In genomic region chr17:1083451-1084187, GRCh38 we compare ENCODE assay signal across 14 cellular contexts.
A peak's percentile ranks its signal among the peaks of the same experiment; 100 is the strongest.
DNase-seq lines count a peak whose midpoint lies in the region; ATAC-seq, FAIRE-seq and TF ChIP-seq lines count a peak whose summit lies in the region.
"Had no signal": no experiment of that assay in that cellular context is flagged by ENCODE, and none has a peak within 500 bp of the region (broad histone marks: within the 10 kb centered on the region; RNA-seq: fewer than 3 reads in every experiment).

No MANE protein-coding gene starts in this region.

- H3K4me2 ChIP-seq in K562 (ENCODE audit: insufficient read depth, low read length) (no peak overlapping the region), mesenchymal stem cell (ENCODE audit: low read length, poor library complexity, severe bottlenecking) (no peak overlapping the region)

- 67% methylated on average over 19 of the region's 19 CpGs for WGBS in right cardiac atrium
- 60 to 67% methylated on average over 19 of the region's 19 CpGs for whole genome bisulfite sequencing in heart right ventricle, 2 donors
- WGBS in K562 (ENCODE audit: insufficient coverage, low coverage, missing lambda C conversion rate) = 7% methylated on average over 17 of the region's 19 CpGs
- WGBS in mesenchymal stem cell = 81% methylated on average over 18 of the region's 19 CpGs

- TF ChIP-seq CTCF in heart right ventricle (IDR thresholded peaks at IDR 0.05) (no peak), K562 (IDR thresholded peaks at IDR 0.05 in 2 of 3, conservative IDR thresholded peaks at IDR 0.05 in 1 of 3; ENCODE audit: insufficient read depth in 2 of 3, low read depth in 1 of 3, low read length in 3 of 3) (no peak)

- H3K4me3 Mint-ChIP-seq in activated CD4-positive, alpha-beta memory T cell treated with anti-CD3 and anti-CD28 coated beads, Interleukin-2, amount 10 ng/mL, durations not matched to agents 7 days and 5 days = no peak overlapping the region
- H3K4me3 Mint-ChIP-seq: T-cell had no signal

- H4K91ac ChIP-seq in mesenchymal stem cell (ENCODE audit: low read length) = no peak overlapping the region

- TF ChIP-seq EP300 in K562 (IDR thresholded peaks at IDR 0.05; ENCODE audit: low read length) = no peak

- intact Hi-C loops in right cardiac atrium (cut with DNase I) (no loop called here), heart right ventricle (cut with DNase I) (no loop called here), K562 (cut with micrococcal nuclease) (no loop called here)

- H3K79me2 ChIP-seq in K562 (ENCODE audit: control insufficient read depth, insufficient read depth, low read length) = no peaks in the 10 kb centered on the region

- no peak overlapping the region for H2BK120ac ChIP-seq in mesenchymal stem cell (ENCODE audit: low read depth, low read length)

- POLR2A ChIA-PET in K562 (lab: Yijun Ruan, JAX) = no interaction called here
- POLR2A ChIA-PET in activated CD4-positive, alpha-beta memory T cell treated with anti-CD3 and anti-CD28 coated beads, Interleukin-2, amount 10 ng/mL, durations not matched to agents 7 days and 5 days (lab: Charles Lee) = no interaction called here

- H3K27me3 ChIP-seq in right cardiac atrium (ENCODE audit: control insufficient read depth, insufficient read depth) (no peaks in the 10 kb centered on the region), heart right ventricle (no peaks in the 10 kb centered on the region), K562 (ENCODE audit: control insufficient read depth in 2 of 2, insufficient read depth in 2 of 2, low read length in 2 of 2) (peaks cover 0 to 35% of the 10 kb centered on the region in 2 experiments; a peak in 2 of 5 replicates), mesenchymal stem cell (ENCODE audit: control insufficient read depth in 1 of 2, insufficient read depth in 1 of 2, low read length in 2 of 2) (no peaks in the 10 kb centered on the region)

- H2AFZ ChIP-seq in K562 (ENCODE audit: low read depth, low read length) = no peak overlapping the region
- no peak overlapping the region for H2AFZ ChIP-seq in mesenchymal stem cell (ENCODE audit: low read depth, low read length)

- H3K27ac Mint-ChIP-seq in activated CD4-positive, alpha-beta memory T cell treated with anti-CD3 and anti-CD28 coated beads, Interleukin-2, amount 10 ng/mL, durations not matched to agents 7 days and 5 days = no peak overlapping the region

- peaks cover 0 to 87% (median under 1%) of the 10 kb centered on the region in 9 donors for H3K36me3 ChIP-seq in heart right ventricle
- no peaks in the 10 kb centered on the region for H3K36me3 ChIP-seq in K562 (ENCODE audit: control insufficient read depth, insufficient read depth, low read length)
- H3K36me3 ChIP-seq in mesenchymal stem cell (ENCODE audit: control insufficient read depth in 1 of 2, insufficient read depth in 2 of 2, low read depth in 1 of 2, low read length in 2 of 2) = peaks cover 42 to 67% of the 10 kb centered on the region in 2 experiments

- H3K4me1 Mint-ChIP-seq in activated CD4-positive, alpha-beta memory T cell treated with anti-CD3 and anti-CD28 coated beads, Interleukin-2, amount 10 ng/mL, durations not matched to agents 7 days and 5 days = peaks cover 12% of the 10 kb centered on the region

- ATAC-seq in right cardiac atrium (no peak), heart right ventricle (no peak), K562 (no peak), GM21360 (IDR thresholded peaks at IDR 0.05; ENCODE audit: unreplicated experiment) (no peak)
- ATAC-seq: T-cell had no signal

- no peak overlapping the region for H3K14ac ChIP-seq in mesenchymal stem cell (ENCODE audit: low read length in 2 of 2)

- H3K36me3 Mint-ChIP-seq in activated CD4-positive, alpha-beta memory T cell treated with anti-CD3 and anti-CD28 coated beads, Interleukin-2, amount 10 ng/mL, durations not matched to agents 7 days and 5 days (ENCODE audit: low read depth) = peaks cover 18% of the 10 kb centered on the region

- H3K27me3 Mint-ChIP-seq in activated CD4-positive, alpha-beta memory T cell treated with anti-CD3 and anti-CD28 coated beads, Interleukin-2, amount 10 ng/mL, durations not matched to agents 7 days and 5 days = no peaks in the 10 kb centered on the region
- H3K27me3 Mint-ChIP-seq: T-cell had no signal

- H3K9me3 ChIP-seq in right cardiac atrium (ENCODE audit: control insufficient read depth, low read length) (no peaks in the 10 kb centered on the region), heart right ventricle (no peaks in the 10 kb centered on the region), K562 (replicated peaks; ENCODE audit: control insufficient read depth, insufficient read depth, low read depth, low read length) (no peaks in the 10 kb centered on the region), mesenchymal stem cell (ENCODE audit: control insufficient read depth, low read length) (no peaks in the 10 kb centered on the region)

- no TSS peak for BruUV-seq in K562 (replicated peaks; lab: Mats Ljungman, UMichigan)

- H3K27ac ChIP-seq in right cardiac atrium (ENCODE audit: low read length) (no peak overlapping the region), heart right ventricle (peak overlapping the region in 4 of 10 donors; percentile 16 to 72 (median 38)), K562 (ENCODE audit: extremely low read depth, low read depth, low read length) (no peak overlapping the region), mesenchymal stem cell (ENCODE audit: low read length, poor library complexity, severe bottlenecking) (no peak overlapping the region)
- H3K27ac ChIP-seq: coronary artery had no signal

- H3K4me3 ChIP-seq in right cardiac atrium (ENCODE audit: low read length) (no peak overlapping the region), heart right ventricle (no peak overlapping the region), K562 (no peak overlapping the region), mesenchymal stem cell (ENCODE audit: insufficient read depth in 1 of 2, low read depth in 1 of 2, low read length in 2 of 2) (no peak overlapping the region)
- H3K4me3 ChIP-seq: coronary artery had no signal

- no peaks in the 10 kb centered on the region for H3K4me1 ChIP-seq in right cardiac atrium (ENCODE audit: control insufficient read depth, insufficient read depth, low read length)
- H3K4me1 ChIP-seq in heart right ventricle = peaks cover 6 to 71% (median 53%) of the 10 kb centered on the region in 9 donors
- peaks cover 0 to 7% of the 10 kb centered on the region in 2 experiments; a peak in 2 of 5 replicates for H3K4me1 ChIP-seq in K562 (replicated peaks in 1 of 2; ENCODE audit: control insufficient read depth in 2 of 2, insufficient read depth in 2 of 2, low read length in 2 of 2)
- H3K4me1 ChIP-seq in mesenchymal stem cell (ENCODE audit: control insufficient read depth, insufficient read depth, low read depth, low read length) = peaks cover 42% of the 10 kb centered on the region

- H2BK15ac ChIP-seq in mesenchymal stem cell (ENCODE audit: low read depth, poor library complexity, severe bottlenecking) = no peak overlapping the region

- H3K4ac ChIP-seq in mesenchymal stem cell (ENCODE audit: low read depth in 1 of 2, low read length in 2 of 2) = no peak overlapping the region

- no peaks in the 10 kb centered on the region for H3K9me3 Mint-ChIP-seq in activated CD4-positive, alpha-beta memory T cell treated with anti-CD3 and anti-CD28 coated beads, Interleukin-2, amount 10 ng/mL, durations not matched to agents 7 days and 5 days
- H3K9me3 Mint-ChIP-seq: T-cell had no signal

- H2AK5ac ChIP-seq in mesenchymal stem cell (ENCODE audit: low read length, severe bottlenecking) = peak overlapping the region; percentile 47

- H3K23ac ChIP-seq in mesenchymal stem cell (ENCODE audit: low read length in 2 of 2) = no peak overlapping the region

- H2BK5ac ChIP-seq in mesenchymal stem cell (ENCODE audit: low read depth, low read length, poor library complexity, severe bottlenecking) = no peak overlapping the region

- FAIRE-seq in K562 (lab: Jason Lieb, UNC) = no peak

- CTCF ChIA-PET in K562 (lab: Yijun Ruan, JAX; ENCODE audit: low intra/inter-chr PET ratio) = no interaction called here
- CTCF ChIA-PET in activated CD4-positive, alpha-beta memory T cell treated with anti-CD3 and anti-CD28 coated beads, Interleukin-2, amount 10 ng/mL, durations not matched to agents 7 days and 5 days (lab: Charles Lee) = no interaction called here

- H3K9me1 ChIP-seq in K562 (ENCODE audit: control insufficient read depth, insufficient read depth, low read length) = no peaks in the 10 kb centered on the region

- H3K79me1 ChIP-seq in mesenchymal stem cell (replicated peaks; ENCODE audit: low read length, poor library complexity, severe bottlenecking) = peaks cover 20% of the 10 kb centered on the region

- in situ Hi-C loops in K562 (cut with MboI) = no loop called here

- H3K9ac ChIP-seq in K562 (ENCODE audit: insufficient read depth in 1 of 2, low read depth in 2 of 2, low read length in 2 of 2) (no peak overlapping the region), mesenchymal stem cell (ENCODE audit: low read length) (no peak overlapping the region)

- TF ChIP-seq POLR2A in K562 (conservative IDR thresholded peaks at IDR 0.05) = no peak

- H4K20me1 ChIP-seq in K562 (replicated peaks; ENCODE audit: control insufficient read depth, insufficient read depth, low read length) = peaks cover 2% of the 10 kb centered on the region; the same call in 1 of the 2 replicates

- DNase-seq in right cardiac atrium = peak in 2 of 3 donors; percentile 10 to 23
- no peak for DNase-seq in heart right ventricle
- DNase-seq in K562 (ENCODE audit: extremely low read depth in 1 of 4, low spot score in 3 of 4) = no peak
- DNase-seq in mesenchymal stem cell = peak; percentile 15
- DNase-seq in occipital lobe (lab: John Stamatoyannopoulos, UW) = no peak
- no peak for DNase-seq in activated CD4-positive, alpha-beta memory T cell treated with anti-CD3 and anti-CD28 coated beads, Interleukin-2, amount 10 ng/mL, durations not matched to agents 7 days and 5 days
- no peak for DNase-seq in central memory CD4-positive, alpha-beta T cell
- DNase-seq: activated CD4-positive, alpha-beta T cell treated with anti-CD3 and anti-CD28 coated beads for 1 hour; NCI-H1694; stimulated activated CD8-positive, alpha-beta memory T cell treated with anti-CD3 and anti-CD28 coated beads, Interleukin-4, amount 100 ng/mL, for 48 hours; T-cell; trophoblast cell had no signal

- TF ChIP-seq RAD21 in K562 (CRISPR knock-in tag; conservative IDR thresholded peaks at IDR 0.05 in 1 of 2, IDR thresholded peaks at IDR 0.05 in 1 of 2) = no peak

- H3K18ac ChIP-seq in mesenchymal stem cell (ENCODE audit: low read depth in 1 of 2, low read length in 2 of 2) = no peak overlapping the region

- peak overlapping the region; percentile 14 for H4K8ac ChIP-seq in mesenchymal stem cell (ENCODE audit: low read length)

- H2BK12ac ChIP-seq in mesenchymal stem cell (ENCODE audit: low read length in 2 of 2) = no peak overlapping the region

TF ChIP-seq in K562, 482 proteins besides CTCF, POLR2A, EP300 and RAD21 (continues in another document):
- TF ChIP-seq RFX1 (IDR thresholded peaks at IDR 0.05) (peak; percentile 71), ZNF511 (CRISPR knock-in tag; IDR thresholded peaks at IDR 0.05) (no peak), NFYB (IDR thresholded peaks at IDR 0.05; ENCODE audit: extremely low read depth, insufficient read length) (peak; percentile 27)

Comparison
In these comparisons a context has a peak if more than half of its experiments do, and no peak if none do; other contexts are left out.
1. DNase-seq: peak in right cardiac atrium (2 of 3) and mesenchymal stem cell (single experiment); none in heart right ventricle (0 of 2), K562 (0 of 4), occipital lobe (single experiment), activated CD4-positive, alpha-beta memory T cell treated with anti-CD3 and anti-CD28 coated beads, Interleukin-2, amount 10 ng/mL, durations not matched to agents 7 days and 5 days (single experiment) and central memory CD4-positive, alpha-beta T cell (single experiment).